Comparison of ENCODE assay signal across 19 cellular contexts in genomic region chrX:13307041-13307440, GRCh38. TPM values are rescaled to one million over a fixed set of nuclear protein-coding genes. Genes with fewer than 3 reads are reported as not detected.
DNase-seq lines count a peak whose midpoint lies in the region; FAIRE-seq and TF ChIP-seq lines count a peak whose summit lies in the region.
"Had no signal": no experiment of that assay in that cellular context is flagged by ENCODE, and none has a peak within 500 bp of the region (broad histone marks: within the 10 kb centered on the region; RNA-seq: fewer than 3 reads in every experiment).

No MANE protein-coding gene starts in this region.

- H3K4me3 ChIP-seq in esophagus squamous epithelium (no peak overlapping the region), breast epithelium (no peak overlapping the region)
- H3K4me3 ChIP-seq: BLaER1 had no signal

- no peaks in the 10 kb centered on the region for H3K36me3 ChIP-seq in esophagus squamous epithelium
- no peaks in the 10 kb centered on the region for H3K36me3 ChIP-seq in breast epithelium
- H3K36me3 ChIP-seq: BLaER1 had no signal

- TF ChIP-seq POLR2A in esophagus squamous epithelium (IDR thresholded peaks at IDR 0.05), result no peak
- no peak for TF ChIP-seq POLR2A in breast epithelium (IDR thresholded peaks at IDR 0.05)

- no peaks in the 10 kb centered on the region for H3K9me3 ChIP-seq in esophagus squamous epithelium
- H3K9me3 ChIP-seq in breast epithelium, result no peaks in the 10 kb centered on the region
- H3K9me3 ChIP-seq: Caco-2 had no signal

- DNase-seq in NCI-H82 (lab: John Stamatoyannopoulos, UW), result peak; percentile 8
- no peak for DNase-seq in NCI-H82 treated with DMSO at 0.1 percent for 48 hours (lab: John Stamatoyannopoulos, UW; ENCODE audit: unreplicated experiment)
- DNase-seq in fibroblast of the conjunctiva (ENCODE audit: low read depth), result peak; percentile 6
- DNase-seq in activated naive CD4-positive, alpha-beta T cell (lab: John Stamatoyannopoulos, UW), result no peak
- no peak for DNase-seq in esophagus squamous epithelium (lab: John Stamatoyannopoulos, UW)
- DNase-seq in breast epithelium (ENCODE audit: low spot score in 2 of 2), result no peak
- DNase-seq: AML-193; Caco-2; CD8-positive, alpha-beta memory T cell; DND-41; GDM1; HCEC 1CT; HFFc6 had no signal

- 78 to 92% methylated on average over 2 of the region's 2 CpGs for WGBS in esophagus squamous epithelium, 2 donors

- H3K4me1 ChIP-seq in esophagus squamous epithelium, result no peaks in the 10 kb centered on the region
- H3K4me1 ChIP-seq in breast epithelium, result no peaks in the 10 kb centered on the region

- TF ChIP-seq CTCF in esophagus squamous epithelium (IDR thresholded peaks at IDR 0.05), result no peak
- no peak for TF ChIP-seq CTCF in breast epithelium (IDR thresholded peaks at IDR 0.05)

- intact Hi-C loops in esophagus squamous epithelium (cut with DNase I) (no loop called here), breast epithelium (cut with DNase I; ENCODE audit: low total_unique reads) (no loop called here)

- H3K27ac ChIP-seq in esophagus squamous epithelium (no peak overlapping the region), breast epithelium (no peak overlapping the region)
- H3K27ac ChIP-seq: 22Rv1, BLaER1 had no signal

- no peaks in the 10 kb centered on the region for H3K27me3 ChIP-seq in esophagus squamous epithelium
- peaks cover 0 to 18% of the 10 kb centered on the region in 2 donors for H3K27me3 ChIP-seq in breast epithelium

- peak; percentile 72 for FAIRE-seq in endometrium (lab: Jason Lieb, UNC)

RNA-seq across cellular contexts. Expression of gene ATXN3L, which starts 12.8 kb away (rescaled TPM):
- total RNA-seq in esophagus squamous epithelium, result not detected
- total RNA-seq in breast epithelium, result not detected
- total RNA-seq: A673; Caco-2; CD8-positive, alpha-beta memory T cell; H4; HFFc6; HT1080 had no signal

Comparison
In these comparisons a context has a peak if more than half of its experiments do, and no peak if none do; other contexts are left out.
1. DNase-seq: peak in NCI-H82 (single experiment) and fibroblast of the conjunctiva (single experiment); none in NCI-H82 treated with DMSO at 0.1 percent for 48 hours (single experiment), activated naive CD4-positive, alpha-beta T cell (0 of 4), esophagus squamous epithelium (single experiment) and breast epithelium (0 of 2).